1 cellular context compared by ENCODE assay signal in the genomic region with DNA sequence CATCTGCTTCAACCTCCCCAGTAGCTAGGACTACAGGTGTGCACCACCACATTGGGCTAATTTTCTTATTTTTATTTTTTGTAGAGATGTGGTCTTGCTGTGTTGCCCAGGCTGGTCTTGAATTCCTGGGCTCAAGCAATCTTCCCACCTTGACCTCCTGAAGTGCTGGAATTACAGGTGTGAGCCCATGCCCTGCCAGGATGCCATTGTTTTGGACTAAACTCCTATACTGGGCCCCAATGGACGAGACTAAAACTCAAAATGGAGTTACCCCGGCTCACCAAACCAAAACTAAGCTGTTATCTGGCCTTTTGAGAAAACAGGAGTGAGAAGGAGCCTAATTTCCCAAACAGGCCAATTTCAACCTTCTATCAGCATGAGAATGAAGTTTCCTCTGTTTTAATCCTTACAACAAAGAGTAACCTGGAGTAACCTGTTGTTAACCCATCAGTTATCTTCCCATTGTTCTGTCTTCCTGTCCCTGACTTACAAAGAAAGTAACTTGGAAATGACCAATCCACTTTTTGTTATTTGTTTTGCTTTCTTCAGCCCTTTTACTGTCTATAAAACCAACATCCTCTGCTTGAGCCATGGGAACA.
A peak's percentile ranks its signal among the peaks of the same experiment; 100 is the strongest.
TF ChIP-seq lines count a peak whose summit lies in the region.

No MANE protein-coding gene starts in this region.

TF ChIP-seq in WTC11, 78 proteins besides CTCF, POLR2A, EP300 and RAD21 (continued from another document):
- TF ChIP-seq, protein P1, sequence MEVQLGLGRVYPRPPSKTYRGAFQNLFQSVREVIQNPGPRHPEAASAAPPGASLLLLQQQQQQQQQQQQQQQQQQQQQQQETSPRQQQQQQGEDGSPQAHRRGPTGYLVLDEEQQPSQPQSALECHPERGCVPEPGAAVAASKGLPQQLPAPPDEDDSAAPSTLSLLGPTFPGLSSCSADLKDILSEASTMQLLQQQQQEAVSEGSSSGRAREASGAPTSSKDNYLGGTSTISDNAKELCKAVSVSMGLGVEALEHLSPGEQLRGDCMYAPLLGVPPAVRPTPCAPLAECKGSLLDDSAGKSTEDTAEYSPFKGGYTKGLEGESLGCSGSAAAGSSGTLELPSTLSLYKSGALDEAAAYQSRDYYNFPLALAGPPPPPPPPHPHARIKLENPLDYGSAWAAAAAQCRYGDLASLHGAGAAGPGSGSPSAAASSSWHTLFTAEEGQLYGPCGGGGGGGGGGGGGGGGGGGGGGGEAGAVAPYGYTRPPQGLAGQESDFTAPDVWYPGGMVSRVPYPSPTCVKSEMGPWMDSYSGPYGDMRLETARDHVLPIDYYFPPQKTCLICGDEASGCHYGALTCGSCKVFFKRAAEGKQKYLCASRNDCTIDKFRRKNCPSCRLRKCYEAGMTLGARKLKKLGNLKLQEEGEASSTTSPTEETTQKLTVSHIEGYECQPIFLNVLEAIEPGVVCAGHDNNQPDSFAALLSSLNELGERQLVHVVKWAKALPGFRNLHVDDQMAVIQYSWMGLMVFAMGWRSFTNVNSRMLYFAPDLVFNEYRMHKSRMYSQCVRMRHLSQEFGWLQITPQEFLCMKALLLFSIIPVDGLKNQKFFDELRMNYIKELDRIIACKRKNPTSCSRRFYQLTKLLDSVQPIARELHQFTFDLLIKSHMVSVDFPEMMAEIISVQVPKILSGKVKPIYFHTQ (CRISPR knock-in tag; IDR thresholded peaks at IDR 0.05) = no peak
- no peak for TF ChIP-seq SP1 (CRISPR knock-in tag; conservative IDR thresholded peaks at IDR 0.05)
- TF ChIP-seq, protein P2, sequence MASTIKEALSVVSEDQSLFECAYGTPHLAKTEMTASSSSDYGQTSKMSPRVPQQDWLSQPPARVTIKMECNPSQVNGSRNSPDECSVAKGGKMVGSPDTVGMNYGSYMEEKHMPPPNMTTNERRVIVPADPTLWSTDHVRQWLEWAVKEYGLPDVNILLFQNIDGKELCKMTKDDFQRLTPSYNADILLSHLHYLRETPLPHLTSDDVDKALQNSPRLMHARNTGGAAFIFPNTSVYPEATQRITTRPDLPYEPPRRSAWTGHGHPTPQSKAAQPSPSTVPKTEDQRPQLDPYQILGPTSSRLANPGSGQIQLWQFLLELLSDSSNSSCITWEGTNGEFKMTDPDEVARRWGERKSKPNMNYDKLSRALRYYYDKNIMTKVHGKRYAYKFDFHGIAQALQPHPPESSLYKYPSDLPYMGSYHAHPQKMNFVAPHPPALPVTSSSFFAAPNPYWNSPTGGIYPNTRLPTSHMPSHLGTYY (CRISPR knock-in tag; IDR thresholded peaks at IDR 0.05) = peak; percentile 79
- TF ChIP-seq, protein P3, sequence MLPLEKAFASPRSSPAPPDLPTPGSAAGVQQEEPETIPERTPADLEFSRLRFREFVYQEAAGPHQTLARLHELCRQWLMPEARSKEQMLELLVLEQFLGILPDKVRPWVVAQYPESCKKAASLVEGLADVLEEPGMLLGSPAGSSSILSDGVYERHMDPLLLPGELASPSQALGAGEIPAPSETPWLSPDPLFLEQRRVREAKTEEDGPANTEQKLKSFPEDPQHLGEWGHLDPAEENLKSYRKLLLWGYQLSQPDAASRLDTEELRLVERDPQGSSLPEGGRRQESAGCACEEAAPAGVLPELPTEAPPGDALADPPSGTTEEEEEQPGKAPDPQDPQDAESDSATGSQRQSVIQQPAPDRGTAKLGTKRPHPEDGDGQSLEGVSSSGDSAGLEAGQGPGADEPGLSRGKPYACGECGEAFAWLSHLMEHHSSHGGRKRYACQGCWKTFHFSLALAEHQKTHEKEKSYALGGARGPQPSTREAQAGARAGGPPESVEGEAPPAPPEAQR (CRISPR knock-in tag; IDR thresholded peaks at IDR 0.05) = peak; percentile 91
